In genomic region chr15:40872791-40873526, GRCh38 we compare ENCODE assay signal across 7 cellular contexts. TPM values are rescaled to one million over a fixed set of nuclear protein-coding genes. Genes with fewer than 3 reads are reported as not detected.
A peak's percentile ranks its signal among the peaks of the same experiment; 100 is the strongest.
DNase-seq lines count a peak whose midpoint lies in the region; TF ChIP-seq lines count a peak whose summit lies in the region.
"Had no signal": no experiment of that assay in that cellular context is flagged by ENCODE, and none has a peak within 500 bp of the region (broad histone marks: within the 10 kb centered on the region; RNA-seq: fewer than 3 reads in every experiment).

No MANE protein-coding gene starts in this region.

- H2AFZ ChIP-seq in mammary epithelial cell (ENCODE audit: low read depth, low read length): peak overlapping the region; percentile 89

- no peak overlapping the region for H3K9ac ChIP-seq in HUES64 (ENCODE audit: low read depth, low read length)
- no peak overlapping the region for H3K9ac ChIP-seq in mammary epithelial cell (ENCODE audit: insufficient read depth, low read length)

- DNase-seq in mammary epithelial cell: no peak
- peak; percentile 21 for DNase-seq in retina
- no peak for DNase-seq in NCI-H1694 (lab: John Stamatoyannopoulos, UW)
- no peak for DNase-seq in caudate nucleus (lab: John Stamatoyannopoulos, UW)
- DNase-seq in NCI-H187 (lab: John Stamatoyannopoulos, UW): no peak

- dilution Hi-C loops in mammary epithelial cell (cut with HindIII; ENCODE audit: low sequenced_read_pairs): no loop called here

- no peak for TF ChIP-seq CTCF in mammary epithelial cell (conservative IDR thresholded peaks at IDR 0.05 in 1 of 2, IDR thresholded peaks at IDR 0.05 in 1 of 2; ENCODE audit: extremely low read depth in 1 of 2, insufficient read depth in 1 of 2, low read depth in 1 of 2, low read length in 2 of 2)

- H3K36me3 ChIP-seq in HUES64 (ENCODE audit: insufficient read depth, low read length) (no peaks in the 10 kb centered on the region), mammary epithelial cell (ENCODE audit: insufficient read depth, low read length) (no peaks in the 10 kb centered on the region)
- H3K36me3 ChIP-seq: sigmoid colon had no signal

- H4K20me1 ChIP-seq in mammary epithelial cell (ENCODE audit: insufficient read depth, low read length): no peaks in the 10 kb centered on the region

- peak overlapping the region; percentile 99 for H3K4me2 ChIP-seq in mammary epithelial cell (ENCODE audit: insufficient read depth, low read depth, low read length)

- H3K27me3 ChIP-seq in HUES64 (ENCODE audit: insufficient read depth, low read length) (peaks cover 14% of the 10 kb centered on the region), mammary epithelial cell (ENCODE audit: insufficient read depth, low read length) (no peaks in the 10 kb centered on the region)

- CTCF ChIA-PET in mammary epithelial cell (lab: Charles Lee; ENCODE audit: low non-redundant PET): interaction anchor here (0.6 to 1.1 kb wide), 2 partner anchors 14 to 19 kb away, joined by 3 to 10 read pairs; no protein-coding TSS in a partner anchor

- H3K4me3 ChIP-seq in HUES64 (ENCODE audit: low read length) (peak overlapping the region; percentile 68), mammary epithelial cell (replicated peaks in 1 of 3; ENCODE audit: insufficient read depth in 1 of 3, low read depth in 2 of 3, low read length in 3 of 3) (peak overlapping the region in 1 of 3 experiments; percentile 72)

- no peaks in the 10 kb centered on the region for H3K9me3 ChIP-seq in HUES64 (ENCODE audit: insufficient read depth, low read depth, low read length)
- no peaks in the 10 kb centered on the region for H3K9me3 ChIP-seq in mammary epithelial cell (replicated peaks; ENCODE audit: insufficient read depth, low read length)
- H3K9me3 ChIP-seq: sigmoid colon had no signal

- in situ Hi-C loops in mammary epithelial cell (cut with MboI; ENCODE audit: low sequenced_read_pairs in 2 of 2): no loop called here

- no peak overlapping the region for H3K27ac ChIP-seq in HUES64 (ENCODE audit: low read depth, low read length)
- no peak overlapping the region for H3K27ac ChIP-seq in mammary epithelial cell (ENCODE audit: insufficient read depth, low read depth, low read length)
- no peak overlapping the region for H3K27ac ChIP-seq in caudate nucleus (ENCODE audit: low read depth, low read length)
- H3K27ac ChIP-seq: sigmoid colon had no signal

- intact Hi-C loops in mammary epithelial cell (cut with micrococcal nuclease): no loop called here

- 80% methylated on average over 27 of the region's 27 CpGs for WGBS in HUES64
- WGBS in mammary epithelial cell (ENCODE audit: low coverage, missing lambda C conversion rate): 77% methylated on average over 23 of the region's 27 CpGs

- BruUV-seq in mammary epithelial cell (replicated peaks; lab: Mats Ljungman, UMichigan): no TSS peak

- H3K79me2 ChIP-seq in mammary epithelial cell (ENCODE audit: insufficient read depth, low read length): no peaks in the 10 kb centered on the region

- H3K4me1 ChIP-seq in HUES64 (ENCODE audit: insufficient read depth, low read length): peaks cover 12% of the 10 kb centered on the region
- H3K4me1 ChIP-seq in mammary epithelial cell (ENCODE audit: insufficient read depth, low read length): peaks cover 21% of the 10 kb centered on the region

RNA-seq across cellular contexts. Expression of gene RHOV, which starts 1.1 kb away (rescaled TPM):
- polyA plus RNA-seq in HUES64 (2013, experiment 1 of 2): 1.3 TPM
- polyA plus RNA-seq in HUES64 (2013, experiment 2 of 2): 1.9 TPM
- under 1 TPM; 0.83 to 0.87 TPM for total RNA-seq in mammary epithelial cell
- polyA plus RNA-seq in mammary epithelial cell: 0.90 TPM
- polyA minus RNA-seq in mammary epithelial cell: not detected
- total RNA-seq: sigmoid colon had no signal

RNA-seq across cellular contexts. Expression of gene VPS18, which starts 21.3 kb away (rescaled TPM):
- 18.6 TPM for polyA plus RNA-seq in HUES64 (2013, experiment 1 of 2)
- 17.2 TPM for polyA plus RNA-seq in HUES64 (2013, experiment 2 of 2)
- total RNA-seq in mammary epithelial cell: 10 to 100 TPM; 21.5 to 56.0 TPM
- polyA plus RNA-seq in mammary epithelial cell: 18.4 TPM
- polyA minus RNA-seq in mammary epithelial cell: 43.4 TPM

RNA-seq across cellular contexts. Expression of gene SPINT1, which starts 29.1 kb away (rescaled TPM):
- 47.0 TPM for polyA plus RNA-seq in HUES64 (2013, experiment 1 of 2)
- polyA plus RNA-seq in HUES64 (2013, experiment 2 of 2): 42.1 TPM
- total RNA-seq in mammary epithelial cell: 100 to 1,000 TPM; 154 to 226 TPM
- 204 TPM for polyA plus RNA-seq in mammary epithelial cell
- 283 TPM for polyA minus RNA-seq in mammary epithelial cell

RNA-seq across cellular contexts. Expression of gene PPP1R14D, which starts 44.5 kb away (rescaled TPM):
- polyA plus RNA-seq in HUES64 (2013, experiment 1 of 2): not detected
- polyA plus RNA-seq in HUES64 (2013, experiment 2 of 2): not detected
- total RNA-seq in mammary epithelial cell: not detected
- polyA plus RNA-seq in mammary epithelial cell: not detected
- not detected for polyA minus RNA-seq in mammary epithelial cell
- total RNA-seq: sigmoid colon had no signal

RNA-seq across cellular contexts. Expression of gene DLL4, which starts 56.2 kb away (rescaled TPM):
- polyA plus RNA-seq in HUES64 (2013, experiment 1 of 2): 0.15 TPM
- 0.25 TPM for polyA plus RNA-seq in HUES64 (2013, experiment 2 of 2)
- under 1 TPM in 1 of 2 donors, not detected in 1; under 0.01 TPM for total RNA-seq in mammary epithelial cell
- polyA plus RNA-seq in mammary epithelial cell: not detected
- not detected for polyA minus RNA-seq in mammary epithelial cell
